ENCODE assay signal across 28 cellular contexts in genomic region chr4:5851637-5852036, GRCh38. TPM values are rescaled to one million over a fixed set of nuclear protein-coding genes. Genes with fewer than 3 reads are reported as not detected.
"Had no signal": no experiment of that assay in that cellular context is flagged by ENCODE, and none has a peak within 500 bp of the region (broad histone marks: within the 10 kb centered on the region; RNA-seq: fewer than 3 reads in every experiment).

No MANE protein-coding gene starts in this region.

- H2AFZ ChIP-seq: neural progenitor cell, parathyroid adenoma had no signal

- H3K9me3 ChIP-seq: ovary, psoas muscle, right lobe of liver, spleen, suprapubic skin, testis, transverse colon, upper lobe of right lung, uterus had no signal

- H3K4me1 ChIP-seq: neural progenitor cell, parathyroid adenoma, psoas muscle, right lobe of liver, spleen, suprapubic skin, testis, tibial artery, transverse colon, upper lobe of right lung, uterus had no signal

- H3K36me3 ChIP-seq: neural progenitor cell, ovary, right lobe of liver, spleen, tibial artery, transverse colon, upper lobe of right lung, uterus had no signal

- H3K9ac ChIP-seq: neural progenitor cell, parathyroid adenoma had no signal

- DNase-seq: natural killer cell; occipital lobe; ovary; posterior cingulate gyrus; psoas muscle; right cardiac atrium; spleen; stimulated activated CD4-positive, alpha-beta T cell treated with anti-CD3 and anti-CD28 coated beads, Interleukin-12 subunit alpha, Interleukin-12 subunit beta, amount 100 ng/mL, for 4 hours; stimulated activated CD4-positive, alpha-beta T cell treated with anti-CD3 and anti-CD28 coated beads, Interleukin-1b, Interleukin-23, amount 100 ng/mL, for 48 hours; stimulated activated CD4-positive, alpha-beta T cell treated with anti-CD3 and anti-CD28 coated beads, Interleukin-4, amount 100 ng/mL, for 1 hour; stimulated activated CD4-positive, alpha-beta T cell treated with anti-CD3 and anti-CD28 coated beads, Interleukin-4, amount 100 ng/mL, for 4 hours; stimulated activated CD8-positive, alpha-beta memory T cell treated with anti-CD3 and anti-CD28 coated beads, Interleukin-4, amount 100 ng/mL, for 48 hours; stimulated activated naive CD4-positive, alpha-beta T cell; stimulated activated naive CD8-positive, alpha-beta T cell treated with anti-CD3 and anti-CD28 coated beads, Interleukin-15, amount 100 ng/mL, for 72 hours; stimulated activated naive CD8-positive, alpha-beta T cell treated with anti-CD3 and anti-CD28 coated beads, Interleukin-15, Interleukin-2, amounts not matched to agents 100 U/mL and 50 U/mL, for 24 hours; substantia nigra; testis; tibial artery; transverse colon; upper lobe of right lung; uterus had no signal

- H3K27ac ChIP-seq: neural progenitor cell, ovary, parathyroid adenoma, psoas muscle, right lobe of liver, skin epidermis, spleen, suprapubic skin, testis, tibial artery, transverse colon, upper lobe of right lung, uterus had no signal

- H3K27me3 ChIP-seq: neural progenitor cell, ovary, right lobe of liver, testis, tibial artery, transverse colon, upper lobe of right lung, uterus had no signal

- H3K4me3 ChIP-seq: neural progenitor cell, ovary, psoas muscle, right lobe of liver, skin epidermis, smooth muscle cell, spleen, suprapubic skin, testis, tibial artery, transverse colon, upper lobe of right lung, uterus had no signal

- H3K4me2 ChIP-seq: neural progenitor cell, smooth muscle cell had no signal

- ATAC-seq: natural killer cell; psoas muscle; right cardiac atrium; right lobe of liver; stimulated activated memory B cell treated with anti-CD40 and anti-IgM and Interleukin-4, amounts not matched to agents 10 μg/mL and 1 μg/mL and 100 μg/mL, for 72 hours; stimulated activated naive CD8-positive, alpha-beta T cell treated with anti-CD3 and anti-CD28 coated beads, Interleukin-15, amount 100 ng/mL, for 72 hours; stimulated activated naive CD8-positive, alpha-beta T cell treated with anti-CD3 and anti-CD28 coated beads, Interleukin-15, Interleukin-2, amounts not matched to agents 100 U/mL and 50 U/mL, for 24 hours; upper lobe of right lung had no signal

- H3K79me2 ChIP-seq: parathyroid adenoma had no signal

RNA-seq across cellular contexts. Expression of gene CRMP1, which starts 41.2 kb away (rescaled TPM):
- total RNA-seq: natural killer cell had no signal
